16 cellular contexts compared by ENCODE assay signal in genomic region chr5:10719965-10720364, GRCh38. TPM values are rescaled to one million over a fixed set of nuclear protein-coding genes. Genes with fewer than 3 reads are reported as not detected.
DNase-seq lines count a peak whose midpoint lies in the region; ATAC-seq, FAIRE-seq and TF ChIP-seq lines count a peak whose summit lies in the region.
"Had no signal": no experiment of that assay in that cellular context is flagged by ENCODE, and none has a peak within 500 bp of the region (broad histone marks: within the 10 kb centered on the region; RNA-seq: fewer than 3 reads in every experiment).

No MANE protein-coding gene starts in this region.

- H3K4me1 ChIP-seq in RWPE2 (ENCODE audit: insufficient read depth, poor library complexity, severe bottlenecking) (peaks cover 47% of the 10 kb centered on the region), small intestine (ENCODE audit: control insufficient read depth in 2 of 2, insufficient read depth in 1 of 2, low read depth in 1 of 2, low read length in 1 of 2) (peaks cover 3% of the 10 kb centered on the region in 2 donors)

- no peaks in the 10 kb centered on the region for H3K9me3 ChIP-seq in RWPE2 (ENCODE audit: severe bottlenecking)
- H3K9me3 ChIP-seq in small intestine (ENCODE audit: control insufficient read depth, low read depth): no peaks in the 10 kb centered on the region
- H3K9me3 ChIP-seq: thyroid gland had no signal

- peak; percentile 94 for ATAC-seq in RWPE2 (ENCODE audit: low read depth)
- no peak for ATAC-seq in GM21360 (IDR thresholded peaks at IDR 0.05; ENCODE audit: unreplicated experiment)

- H3K9me3 Mint-ChIP-seq in activated T-helper 2 cell treated with anti-CD3 and anti-CD28 coated beads, Interferon-gamma antibody, Interleukin-2, Interleukin-4, amounts not matched to agents 10 μg/mL and 5 μg/mL and 100 μg/mL, durations not matched to agents 14 hours and 24 hours and 36 hours: no peaks in the 10 kb centered on the region
- H3K9me3 Mint-ChIP-seq: activated CD4-positive, alpha-beta memory T cell treated with anti-CD3 and anti-CD28 coated beads, Interleukin-2, amount 10 ng/mL, durations not matched to agents 7 days and 5 days; IgD-negative memory B cell had no signal

- no peaks in the 10 kb centered on the region for H3K4me1 Mint-ChIP-seq in activated T-helper 2 cell treated with anti-CD3 and anti-CD28 coated beads, Interferon-gamma antibody, Interleukin-2, Interleukin-4, amounts not matched to agents 10 μg/mL and 5 μg/mL and 100 μg/mL, durations not matched to agents 14 hours and 24 hours and 36 hours (ENCODE audit: low read depth)
- H3K4me1 Mint-ChIP-seq: activated CD4-positive, alpha-beta memory T cell treated with anti-CD3 and anti-CD28 coated beads, Interleukin-2, amount 10 ng/mL, durations not matched to agents 7 days and 5 days had no signal

- H3K27ac Mint-ChIP-seq in activated T-helper 2 cell treated with anti-CD3 and anti-CD28 coated beads, Interferon-gamma antibody, Interleukin-2, Interleukin-4, amounts not matched to agents 10 μg/mL and 5 μg/mL and 100 μg/mL, durations not matched to agents 14 hours and 24 hours and 36 hours: no peak overlapping the region
- H3K27ac Mint-ChIP-seq: activated CD4-positive, alpha-beta memory T cell treated with anti-CD3 and anti-CD28 coated beads, Interleukin-2, amount 10 ng/mL, durations not matched to agents 7 days and 5 days; IgD-negative memory B cell; nephron progenitor cell had no signal

- no peaks in the 10 kb centered on the region for H3K27me3 ChIP-seq in RWPE2 (ENCODE audit: insufficient read depth, poor library complexity, severe bottlenecking)
- H3K27me3 ChIP-seq in small intestine (ENCODE audit: control insufficient read depth in 2 of 2, insufficient read depth in 2 of 2, low read length in 2 of 2): no peaks in the 10 kb centered on the region
- H3K27me3 ChIP-seq: thyroid gland had no signal

- DNase-seq in H4 (ENCODE audit: low spot score) (peak; percentile 50), RWPE2 (ENCODE audit: low spot score) (peak; percentile 85), fibroblast of mammary gland (ENCODE audit: low read depth) (peak; percentile 98), small intestine (peak; percentile 49), foreskin melanocyte (no peak)
- DNase-seq in activated T-helper 2 cell treated with anti-CD3 and anti-CD28 coated beads, Interferon-gamma antibody, Interleukin-2, Interleukin-4, amounts not matched to agents 10 μg/mL and 5 μg/mL and 100 μg/mL, durations not matched to agents 14 hours and 24 hours and 36 hours (ENCODE audit: low spot score): no peak
- DNase-seq: activated CD4-positive, alpha-beta memory T cell treated with anti-CD3 and anti-CD28 coated beads, Interleukin-2, amount 10 ng/mL, durations not matched to agents 7 days and 5 days; DMS53; GOT3; NCI-H1694 treated with DMSO at 0.1 percent for 48 hours; nephron progenitor cell; T-helper 2 cell; thyroid gland had no signal

- H3K27ac ChIP-seq in RWPE2 (ENCODE audit: poor library complexity, severe bottlenecking) (peak overlapping the region; percentile 91), small intestine (ENCODE audit: low read depth in 1 of 2, low read length in 1 of 2) (no peak overlapping the region)
- H3K27ac ChIP-seq: thyroid gland had no signal

- H3K36me3 ChIP-seq in RWPE2 (ENCODE audit: low read depth): peaks cover 64% of the 10 kb centered on the region
- H3K36me3 ChIP-seq in small intestine (ENCODE audit: control insufficient read depth in 2 of 2, insufficient read depth in 2 of 2, low read length in 2 of 2): no peaks in the 10 kb centered on the region

- H3K4me3 ChIP-seq in RWPE2 (ENCODE audit: severe bottlenecking) (no peak overlapping the region), fibroblast of mammary gland (ENCODE audit: control insufficient read depth, low read depth, low read length) (no peak overlapping the region), small intestine (ENCODE audit: low read depth in 1 of 2, low read length in 2 of 2) (no peak overlapping the region)
- H3K4me3 ChIP-seq: smooth muscle cell, thyroid gland had no signal

- no peak for FAIRE-seq in small intestine (lab: Jason Lieb, UNC)

- H3K4me3 Mint-ChIP-seq in activated T-helper 2 cell treated with anti-CD3 and anti-CD28 coated beads, Interferon-gamma antibody, Interleukin-2, Interleukin-4, amounts not matched to agents 10 μg/mL and 5 μg/mL and 100 μg/mL, durations not matched to agents 14 hours and 24 hours and 36 hours (ENCODE audit: low read depth): no peak overlapping the region
- H3K4me3 Mint-ChIP-seq: activated CD4-positive, alpha-beta memory T cell treated with anti-CD3 and anti-CD28 coated beads, Interleukin-2, amount 10 ng/mL, durations not matched to agents 7 days and 5 days; IgD-negative memory B cell; nephron progenitor cell had no signal

- H3K27me3 Mint-ChIP-seq in activated T-helper 2 cell treated with anti-CD3 and anti-CD28 coated beads, Interferon-gamma antibody, Interleukin-2, Interleukin-4, amounts not matched to agents 10 μg/mL and 5 μg/mL and 100 μg/mL, durations not matched to agents 14 hours and 24 hours and 36 hours (ENCODE audit: low read depth): no peaks in the 10 kb centered on the region
- H3K27me3 Mint-ChIP-seq: activated CD4-positive, alpha-beta memory T cell treated with anti-CD3 and anti-CD28 coated beads, Interleukin-2, amount 10 ng/mL, durations not matched to agents 7 days and 5 days; IgD-negative memory B cell had no signal

- H3K36me3 Mint-ChIP-seq in activated T-helper 2 cell treated with anti-CD3 and anti-CD28 coated beads, Interferon-gamma antibody, Interleukin-2, Interleukin-4, amounts not matched to agents 10 μg/mL and 5 μg/mL and 100 μg/mL, durations not matched to agents 14 hours and 24 hours and 36 hours (ENCODE audit: low read depth): peaks cover 20% of the 10 kb centered on the region

- intact Hi-C loops in activated T-helper 2 cell treated with anti-CD3 and anti-CD28 coated beads, Interferon-gamma antibody, Interleukin-2, Interleukin-4, amounts not matched to agents 10 μg/mL and 5 μg/mL and 100 μg/mL, durations not matched to agents 14 hours and 24 hours and 36 hours (cut with micrococcal nuclease): no loop called here

- WGBS in small intestine, 3 donors: 65 to 86% (median 77%) methylated on average over 2 of the region's 2 CpGs

- TF ChIP-seq CTCF in RWPE2 (IDR thresholded peaks at IDR 0.05; ENCODE audit: poor library complexity, severe bottlenecking) (no peak), fibroblast of mammary gland (conservative IDR thresholded peaks at IDR 0.05; ENCODE audit: control insufficient read depth, insufficient read depth, low read depth, low read length) (no peak)

RNA-seq across cellular contexts. Expression of gene DAP, which starts 41.1 kb away (rescaled TPM):
- total RNA-seq in H4 (2014; rRNA removed; shearing (Covaris generic)): 38.0 and 41.5 TPM in 2 replicates
- polyA plus RNA-seq in small intestine: 100 to 1,000 TPM; 114 to 203 (median 170) TPM
- total RNA-seq in activated T-helper 2 cell treated with anti-CD3 and anti-CD28 coated beads, Interferon-gamma antibody, Interleukin-2, Interleukin-4, amounts not matched to agents 10 μg/mL and 5 μg/mL and 100 μg/mL, durations not matched to agents 14 hours and 24 hours and 36 hours: 51.3 and 56.6 TPM in 2 replicates

Comparison
In these comparisons a context has a peak if more than half of its experiments do, and no peak if none do; other contexts are left out.
1. DNase-seq: peak in H4 (single experiment), RWPE2 (single experiment), fibroblast of mammary gland (single experiment) and small intestine (single experiment); none in activated T-helper 2 cell treated with anti-CD3 and anti-CD28 coated beads, Interferon-gamma antibody, Interleukin-2, Interleukin-4, amounts not matched to agents 10 μg/mL and 5 μg/mL and 100 μg/mL, durations not matched to agents 14 hours and 24 hours and 36 hours (single experiment) and foreskin melanocyte (single experiment).